Comparison of ENCODE assay signal across 8 cellular contexts in genomic region chr7:100568936-100569844, GRCh38. TPM values are rescaled to one million over a fixed set of nuclear protein-coding genes. Genes with fewer than 3 reads are reported as not detected.
DNase-seq lines count a peak whose midpoint lies in the region; ATAC-seq and TF ChIP-seq lines count a peak whose summit lies in the region.

No MANE protein-coding gene starts in this region.

- no peaks in the 10 kb centered on the region for H3K9me3 Mint-ChIP-seq in stimulated activated naive CD8-positive, alpha-beta T cell treated with anti-CD3 and anti-CD28 coated beads, Interleukin-15, Interleukin-2, amounts not matched to agents 100 ng/mL and 50 ng/mL, for 24 hours

- H3K27ac Mint-ChIP-seq in stimulated activated naive CD8-positive, alpha-beta T cell treated with anti-CD3 and anti-CD28 coated beads, Interleukin-15, Interleukin-2, amounts not matched to agents 100 ng/mL and 50 ng/mL, for 24 hours: peak overlapping the region; percentile 57

- DNase-seq in G401 (ENCODE audit: low spot score) (peak; percentile 67), LNCaP clone FGC (ENCODE audit: low read depth) (no peak), WERI-Rb-1 (peak; percentile 89), dermis blood vessel endothelial cell (peak; percentile 77), lung (ENCODE audit: low spot score) (peak; percentile 49), GM19238 (ENCODE audit: insufficient read length, low spot score) (no peak)

- in situ Hi-C loops in G401 (cut with HindIII; ENCODE audit: low sequenced_read_pairs): no loop called here

- no peaks in the 10 kb centered on the region; the same call in none of the 2 replicates for H3K36me3 ChIP-seq in WERI-Rb-1
- H3K36me3 ChIP-seq in lung (ENCODE audit: control insufficient read depth in 2 of 2, insufficient read depth in 2 of 2, low read length in 2 of 2): peaks cover 0 to 21% of the 10 kb centered on the region in 2 donors

- no peaks in the 10 kb centered on the region for H3K27me3 Mint-ChIP-seq in stimulated activated naive CD8-positive, alpha-beta T cell treated with anti-CD3 and anti-CD28 coated beads, Interleukin-15, Interleukin-2, amounts not matched to agents 100 ng/mL and 50 ng/mL, for 24 hours

- H3K27ac ChIP-seq in WERI-Rb-1: peak overlapping the region; percentile 63
- peak overlapping the region in 1 of 2 donors; percentile 51 for H3K27ac ChIP-seq in lung (ENCODE audit: low read depth in 1 of 2, low read length in 1 of 2)

- peaks cover 3% of the 10 kb centered on the region for H3K36me3 Mint-ChIP-seq in stimulated activated naive CD8-positive, alpha-beta T cell treated with anti-CD3 and anti-CD28 coated beads, Interleukin-15, Interleukin-2, amounts not matched to agents 100 ng/mL and 50 ng/mL, for 24 hours (ENCODE audit: low read depth)

- H3K27me3 ChIP-seq in WERI-Rb-1 (ENCODE audit: insufficient read depth, low read depth, severe bottlenecking): no peaks in the 10 kb centered on the region
- no peaks in the 10 kb centered on the region for H3K27me3 ChIP-seq in lung (ENCODE audit: control insufficient read depth, insufficient read depth)

- ATAC-seq in lung (ENCODE audit: insufficient read depth, low FRiP score) (peak; percentile 8), GM18519 (IDR thresholded peaks at IDR 0.05; ENCODE audit: low FRiP score, unreplicated experiment) (no peak)

- H3K9me3 ChIP-seq in WERI-Rb-1 (ENCODE audit: severe bottlenecking): no peaks in the 10 kb centered on the region
- H3K9me3 ChIP-seq in lung (ENCODE audit: control insufficient read depth in 2 of 2, insufficient read depth in 1 of 2, low read length in 1 of 2): no peaks in the 10 kb centered on the region

- WGBS in lung, 2 donors: 22 to 23% methylated on average over 35 of the region's 35 CpGs

- H3K4me3 Mint-ChIP-seq in stimulated activated naive CD8-positive, alpha-beta T cell treated with anti-CD3 and anti-CD28 coated beads, Interleukin-15, Interleukin-2, amounts not matched to agents 100 ng/mL and 50 ng/mL, for 24 hours: peak overlapping the region; percentile 24

- peaks cover 0 to 12% of the 10 kb centered on the region in 2 donors for H3K4me1 ChIP-seq in lung (ENCODE audit: control insufficient read depth in 2 of 2, insufficient read depth in 2 of 2, low read length in 2 of 2)

- H3K4me3 ChIP-seq in LNCaP clone FGC (ENCODE audit: low read depth, low read length): no peak overlapping the region
- peak overlapping the region; percentile 46 for H3K4me3 ChIP-seq in WERI-Rb-1 (ENCODE audit: low read depth, low read length)
- H3K4me3 ChIP-seq in lung: no peak overlapping the region

- TF ChIP-seq CTCF in LNCaP clone FGC (IDR thresholded peaks at IDR 0.05; ENCODE audit: control insufficient read depth, extremely low read depth, insufficient read depth) (peak; percentile 27; the same call in 1 of the 2 replicates), WERI-Rb-1 (IDR thresholded peaks at IDR 0.05; ENCODE audit: low read depth, low read length) (peak; percentile 81), lung (IDR thresholded peaks at IDR 0.05; ENCODE audit: control extremely low read depth, extremely low read depth) (peak; percentile 4)

- peaks cover 37% of the 10 kb centered on the region for H3K4me1 Mint-ChIP-seq in stimulated activated naive CD8-positive, alpha-beta T cell treated with anti-CD3 and anti-CD28 coated beads, Interleukin-15, Interleukin-2, amounts not matched to agents 100 ng/mL and 50 ng/mL, for 24 hours (ENCODE audit: low read depth)

RNA-seq across cellular contexts. Expression of gene SAP25, which starts 4.5 kb away (rescaled TPM):
- total RNA-seq in G401 (2014; rRNA removed; shearing (Covaris generic)): not detected in 2 replicates
- total RNA-seq in dermis blood vessel endothelial cell (not detected in 2 replicates), lung (1 to 10 TPM; 1.9 to 8.8 TPM)
- 1 to 10 TPM; 3.7 to 9.9 TPM for polyA plus RNA-seq in lung

RNA-seq across cellular contexts. Expression of gene LRCH4, which starts 16.7 kb away (rescaled TPM):
- 6.5 and 12.1 TPM in 2 replicates for total RNA-seq in G401 (2014; rRNA removed; shearing (Covaris generic))
- total RNA-seq in dermis blood vessel endothelial cell (12.1 and 20.3 TPM in 2 replicates), lung (100 to 1,000 TPM in 1 of 2 donors, 10 to 100 TPM in 1; 38.1 to 109 TPM)
- polyA plus RNA-seq in lung: 100 to 1,000 TPM in 1 of 2 donors, 10 to 100 TPM in 1; 81.7 to 103 TPM

RNA-seq across cellular contexts. Expression of gene FBXO24, which starts 16.9 kb away (rescaled TPM):
- total RNA-seq in G401 (2014; rRNA removed; shearing (Covaris generic)): 0.78 TPM in 1 of 2 replicates, not detected in the other
- total RNA-seq in dermis blood vessel endothelial cell (0.60 TPM in 1 of 2 replicates, not detected in the other), lung (1 to 10 TPM in 1 of 2 donors, under 1 TPM in 1; 0.25 to 1.3 TPM)
- under 1 TPM; 0.30 to 0.35 TPM for polyA plus RNA-seq in lung

RNA-seq across cellular contexts. Expression of gene AGFG2, which starts 30.2 kb away (rescaled TPM):
- 42.3 and 47.0 TPM in 2 replicates for total RNA-seq in G401 (2014; rRNA removed; shearing (Covaris generic))
- total RNA-seq in dermis blood vessel endothelial cell: 49.5 and 62.2 TPM in 2 replicates
- 10 to 100 TPM; 22.8 to 36.0 TPM for total RNA-seq in lung
- polyA plus RNA-seq in lung: 10 to 100 TPM; 15.9 to 16.6 TPM

RNA-seq across cellular contexts. Expression of gene PCOLCE, which starts 33.0 kb away (rescaled TPM):
- 72.9 and 82.8 TPM in 2 replicates for total RNA-seq in G401 (2014; rRNA removed; shearing (Covaris generic))
- 0.51 and 0.56 TPM in 2 replicates for total RNA-seq in dermis blood vessel endothelial cell
- total RNA-seq in lung: 100 to 1,000 TPM in 1 of 2 donors, 10 to 100 TPM in 1; 53.6 to 105 TPM
- 10 to 100 TPM; 48.4 to 73.5 TPM for polyA plus RNA-seq in lung

Comparison
In these comparisons a context has a peak if more than half of its experiments do, and no peak if none do; other contexts are left out.
1. DNase-seq: peak in G401 (single experiment), WERI-Rb-1 (single experiment), dermis blood vessel endothelial cell (single experiment) and lung (single experiment); none in LNCaP clone FGC (single experiment) and GM19238 (single experiment).
2. CTCF ChIP-seq: peak in every context shown above with its lines; median percentile 81 in WERI-Rb-1; 27 in LNCaP clone FGC; 4 in lung.